Comparison of ENCODE assay signal across 12 cellular contexts in genomic region chr2:220504890-220505564, GRCh38.
A peak's percentile ranks its signal among the peaks of the same experiment; 100 is the strongest.
DNase-seq lines count a peak whose midpoint lies in the region; ATAC-seq, FAIRE-seq and TF ChIP-seq lines count a peak whose summit lies in the region.
"Had no signal": no experiment of that assay in that cellular context is flagged by ENCODE, and none has a peak within 500 bp of the region (broad histone marks: within the 10 kb centered on the region; RNA-seq: fewer than 3 reads in every experiment).

No MANE protein-coding gene starts in this region.

- H3K27me3 Mint-ChIP-seq in stimulated activated naive B cell treated with anti-CD40 and anti-IgM and Interleukin-4, amounts not matched to agents 10 μg/mL and 1 μg/mL and 100 μg/mL, for 72 hours = no peaks in the 10 kb centered on the region
- H3K27me3 Mint-ChIP-seq: activated CD4-positive, alpha-beta T cell treated with anti-CD3 and anti-CD28 coated beads, Interleukin-2, amount 10 ng/mL, durations not matched to agents 7 days and 5 days; central memory CD8-positive, alpha-beta T cell had no signal

- H3K4me1 Mint-ChIP-seq in stimulated activated naive B cell treated with anti-CD40 and anti-IgM and Interleukin-4, amounts not matched to agents 10 μg/mL and 1 μg/mL and 100 μg/mL, for 72 hours = no peaks in the 10 kb centered on the region
- H3K4me1 Mint-ChIP-seq: activated CD4-positive, alpha-beta T cell treated with anti-CD3 and anti-CD28 coated beads, Interleukin-2, amount 10 ng/mL, durations not matched to agents 7 days and 5 days; central memory CD8-positive, alpha-beta T cell had no signal

- no peak for TF ChIP-seq CTCF in LNCaP clone FGC (IDR thresholded peaks at IDR 0.05; ENCODE audit: control insufficient read depth, extremely low read depth, insufficient read depth)
- TF ChIP-seq CTCF in RWPE2 (IDR thresholded peaks at IDR 0.05; ENCODE audit: poor library complexity, severe bottlenecking) = no peak

- H3K9me3 Mint-ChIP-seq in stimulated activated naive B cell treated with anti-CD40 and anti-IgM and Interleukin-4, amounts not matched to agents 10 μg/mL and 1 μg/mL and 100 μg/mL, for 72 hours = peaks cover 0 to 3% of the 10 kb centered on the region in 2 donors
- H3K9me3 Mint-ChIP-seq: activated CD4-positive, alpha-beta T cell treated with anti-CD3 and anti-CD28 coated beads, Interleukin-2, amount 10 ng/mL, durations not matched to agents 7 days and 5 days had no signal

- H3K27ac Mint-ChIP-seq in stimulated activated naive B cell treated with anti-CD40 and anti-IgM and Interleukin-4, amounts not matched to agents 10 μg/mL and 1 μg/mL and 100 μg/mL, for 72 hours = no peak overlapping the region
- H3K27ac Mint-ChIP-seq: activated CD4-positive, alpha-beta T cell treated with anti-CD3 and anti-CD28 coated beads, Interleukin-2, amount 10 ng/mL, durations not matched to agents 7 days and 5 days had no signal

- ATAC-seq in RWPE2 (ENCODE audit: low read depth) = peak; percentile 91
- no peak for ATAC-seq in HG03442 (IDR thresholded peaks at IDR 0.05; ENCODE audit: unreplicated experiment)
- ATAC-seq in GM19455 (IDR thresholded peaks at IDR 0.05; ENCODE audit: unreplicated experiment) = no peak
- no peak for ATAC-seq in stimulated activated naive B cell treated with anti-CD40 and anti-IgM and Interleukin-4, amounts not matched to agents 10 μg/mL and 1 μg/mL and 100 μg/mL, for 72 hours (replicated peaks)

- H3K36me3 Mint-ChIP-seq in stimulated activated naive B cell treated with anti-CD40 and anti-IgM and Interleukin-4, amounts not matched to agents 10 μg/mL and 1 μg/mL and 100 μg/mL, for 72 hours = no peaks in the 10 kb centered on the region

- H3K36me3 ChIP-seq in RWPE2 (ENCODE audit: low read depth) = no peaks in the 10 kb centered on the region
- H3K36me3 ChIP-seq: BLaER1 had no signal

- H3K4me1 ChIP-seq in RWPE2 (ENCODE audit: insufficient read depth, poor library complexity, severe bottlenecking) = peaks cover 23% of the 10 kb centered on the region
- H3K4me1 ChIP-seq: BLaER1 had no signal

- H3K4me3 Mint-ChIP-seq in stimulated activated naive B cell treated with anti-CD40 and anti-IgM and Interleukin-4, amounts not matched to agents 10 μg/mL and 1 μg/mL and 100 μg/mL, for 72 hours = no peak overlapping the region
- H3K4me3 Mint-ChIP-seq: activated CD4-positive, alpha-beta T cell treated with anti-CD3 and anti-CD28 coated beads, Interleukin-2, amount 10 ng/mL, durations not matched to agents 7 days and 5 days; central memory CD8-positive, alpha-beta T cell had no signal

- peak overlapping the region; percentile 54 for H3K27ac ChIP-seq in RWPE2 (ENCODE audit: poor library complexity, severe bottlenecking)
- H3K27ac ChIP-seq: BLaER1 had no signal

- no peak overlapping the region for H3K4me3 ChIP-seq in LNCaP clone FGC (ENCODE audit: low read depth, low read length)
- no peak overlapping the region for H3K4me3 ChIP-seq in RWPE2 (ENCODE audit: severe bottlenecking)
- H3K4me3 ChIP-seq: BLaER1 had no signal

- no peaks in the 10 kb centered on the region for H3K27me3 ChIP-seq in RWPE2 (ENCODE audit: insufficient read depth, poor library complexity, severe bottlenecking)
- H3K27me3 ChIP-seq: BLaER1 had no signal

- DNase-seq in AG08395 (ENCODE audit: low spot score) (peak; percentile 60), LNCaP clone FGC (ENCODE audit: low read depth) (peak; percentile 33), RWPE2 (ENCODE audit: low spot score) (no peak), glomerular visceral epithelial cell (ENCODE audit: extremely low spot score) (peak; percentile 21), frontal cortex (ENCODE audit: low spot score in 2 of 2) (no peak)
- no peak for DNase-seq in stimulated activated naive B cell treated with anti-CD40 and anti-IgM and Interleukin-4, amounts not matched to agents 10 μg/mL and 1 μg/mL and 100 μg/mL, for 72 hours
- DNase-seq: activated CD4-positive, alpha-beta T cell treated with anti-CD3 and anti-CD28 coated beads, Interleukin-2, amount 10 ng/mL, durations not matched to agents 7 days and 5 days; NCI-H524 had no signal

- peaks cover 2% of the 10 kb centered on the region for H3K9me3 ChIP-seq in RWPE2 (ENCODE audit: severe bottlenecking)

- FAIRE-seq in frontal cortex (lab: Jason Lieb, UNC) = no peak

Comparison
In these comparisons a context has a peak if more than half of its experiments do, and no peak if none do; other contexts are left out.
1. DNase-seq: peak in AG08395 (single experiment), LNCaP clone FGC (single experiment) and glomerular visceral epithelial cell (single experiment); none in RWPE2 (single experiment), stimulated activated naive B cell treated with anti-CD40 and anti-IgM and Interleukin-4, amounts not matched to agents 10 μg/mL and 1 μg/mL and 100 μg/mL, for 72 hours (single experiment) and frontal cortex (0 of 2).